ENCODE assay signal across 11 cellular contexts in genomic region chr1:221801773-221802516, GRCh38.
DNase-seq lines count a peak whose midpoint lies in the region; ATAC-seq, FAIRE-seq and TF ChIP-seq lines count a peak whose summit lies in the region.
"Had no signal": no experiment of that assay in that cellular context is flagged by ENCODE, and none has a peak within 500 bp of the region (broad histone marks: within the 10 kb centered on the region; RNA-seq: fewer than 3 reads in every experiment).

No MANE protein-coding gene starts in this region.

- DNase-seq in COLO829 (ENCODE audit: low spot score), result peak; percentile 77
- peak; percentile 77 for DNase-seq in HPDE6-E6E7 (ENCODE audit: extremely low spot score)
- DNase-seq in amniotic stem cell (lab: John Stamatoyannopoulos, UW), result peak; percentile 28
- DNase-seq in islet precursor cell, result peak; percentile 85
- DNase-seq in caudate nucleus (lab: John Stamatoyannopoulos, UW), result no peak
- DNase-seq in GM12892 (ENCODE audit: insufficient read length), result no peak
- no peak for DNase-seq in SIG-M5 treated with dmso at 0.1 percent for 504 hours (lab: John Stamatoyannopoulos, UW; ENCODE audit: unreplicated experiment)
- DNase-seq: kidney; OCI-M1; stimulated activated CD4-positive, alpha-beta T cell treated with anti-CD3 and anti-CD28 coated beads, Interleukin-2, amount 100 ng/mL, for 24 hours had no signal

- no peak for FAIRE-seq in GM12892 (lab: Jason Lieb, UNC)
- FAIRE-seq: kidney had no signal

- TF ChIP-seq POLR2A in GM12892 (IDR thresholded peaks at IDR 0.05; ENCODE audit: low read depth, low read length), result no peak

- no peak for ATAC-seq in HG03432 (IDR thresholded peaks at IDR 0.05; ENCODE audit: unreplicated experiment)

- H3K27ac ChIP-seq in caudate nucleus (ENCODE audit: low read depth, low read length), result no peak overlapping the region

Comparison
In these comparisons a context has a peak if more than half of its experiments do, and no peak if none do; other contexts are left out.
1. DNase-seq: peak in COLO829 (single experiment), HPDE6-E6E7 (single experiment), amniotic stem cell (single experiment) and islet precursor cell (single experiment); none in caudate nucleus (0 of 61), GM12892 (single experiment) and SIG-M5 treated with dmso at 0.1 percent for 504 hours (single experiment).